Comparison of ENCODE assay signal across 35 cellular contexts in the genomic region with DNA sequence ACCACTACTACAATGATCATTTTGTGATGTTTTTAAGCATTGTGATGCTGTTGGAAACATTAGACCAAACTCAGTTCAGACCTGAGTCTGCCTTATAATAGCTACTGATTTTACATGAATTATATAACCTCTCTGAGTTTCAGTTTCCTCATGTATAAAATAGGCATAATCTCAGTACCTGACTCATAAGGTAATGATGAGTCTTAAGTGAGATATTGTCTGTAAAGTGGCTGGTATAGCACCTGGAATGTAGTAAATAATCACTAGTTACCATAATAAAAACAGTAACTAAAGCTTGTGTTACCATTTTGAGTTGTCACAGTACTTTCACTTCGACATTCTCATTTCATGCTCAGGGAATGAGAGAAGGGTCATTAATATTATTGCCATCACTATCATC.
"Had no signal": no experiment of that assay in that cellular context is flagged by ENCODE, and none has a peak within 500 bp of the region (broad histone marks: within the 10 kb centered on the region; RNA-seq: fewer than 3 reads in every experiment).

No MANE protein-coding gene starts in this region.

- H3K27ac ChIP-seq: adrenal gland, body of pancreas, Peyer's patch, VCaP had no signal

- DNase-seq: activated B cell treated with CpG ODN at 0.5 μM for 24 hours; activated CD4-positive, alpha-beta memory T cell treated with anti-CD3 and anti-CD28 coated beads for 36 hours; activated CD4-positive, alpha-beta T cell treated with anti-CD3 and anti-CD28 coated beads for 4 hours; activated CD4-positive, alpha-beta T cell treated with anti-CD3 and anti-CD28 coated beads, Interleukin-2, amount 50 U/mL, for 1 hour; activated CD4-positive, CD25-positive, alpha-beta regulatory T cell treated with anti-CD3 and anti-CD28 coated beads, Interleukin-2, amount 50 U/mL, for 72 hours; activated CD8-positive, alpha-beta memory T cell treated with anti-CD3 and anti-CD28 coated beads, Interleukin-2, amount 50 U/mL, for 4 hours; activated gamma-delta T cell treated with Interleukin-2 at 50 U/mL for 16 hours; activated naive CD4-positive, alpha-beta T cell treated with anti-CD3 and anti-CD28 coated beads for 36 hours; activated T-cell treated with anti-CD3 and anti-CD28 coated beads for 4 hours; activated T-cell treated with anti-CD3 and anti-CD28 coated beads, Interleukin-2, amount 50 U/mL, for 4 hours; adrenal gland; body of pancreas; central memory CD4-positive, alpha-beta T cell; Karpas-422; KBM-7; MG63; NCI-H1048; NCI-H1105 treated with DMSO at 0.1 percent for 48 hours; NCI-H1436 treated with DMSO at 0.1 percent for 48 hours; NCI-H1694 treated with DMSO at 0.1 percent for 48 hours; NCI-H2029; NCI-H345; NCI-H524 treated with DMSO at 0.1 percent for 48 hours; NK-92 treated with Interleukin-12 subunit alpha and Interleukin-12 subunit beta, amount 100 ng/mL, for 24 hours; PC-3; Peyer's patch; Right ventricle myocardium superior; RPMI8226; SW 1271; T-helper 1 cell; T-helper 2 cell; T-helper 9 cell had no signal

- ATAC-seq: activated naive CD4-positive, alpha-beta T cell treated with anti-CD3 and anti-CD28 coated beads, Interleukin-2, amount 50 U/mL, for 72 hours; activated T-cell treated with anti-CD3 and anti-CD28 coated beads, Interleukin-2, amount 50 U/mL, for 4 hours; body of pancreas; PC-3 had no signal

- H3K4me1 ChIP-seq: adrenal gland, body of pancreas, Peyer's patch had no signal

- H3K27me3 ChIP-seq: adrenal gland, body of pancreas, MG63, Peyer's patch had no signal

- FAIRE-seq: astrocyte had no signal

- H3K9me3 ChIP-seq: adrenal gland, body of pancreas, MG63, Peyer's patch had no signal

- H3K36me3 ChIP-seq: adrenal gland, MG63, Peyer's patch had no signal

- H3K4me3 ChIP-seq: adrenal gland, body of pancreas, MG63, Peyer's patch had no signal
